In the genomic region with DNA sequence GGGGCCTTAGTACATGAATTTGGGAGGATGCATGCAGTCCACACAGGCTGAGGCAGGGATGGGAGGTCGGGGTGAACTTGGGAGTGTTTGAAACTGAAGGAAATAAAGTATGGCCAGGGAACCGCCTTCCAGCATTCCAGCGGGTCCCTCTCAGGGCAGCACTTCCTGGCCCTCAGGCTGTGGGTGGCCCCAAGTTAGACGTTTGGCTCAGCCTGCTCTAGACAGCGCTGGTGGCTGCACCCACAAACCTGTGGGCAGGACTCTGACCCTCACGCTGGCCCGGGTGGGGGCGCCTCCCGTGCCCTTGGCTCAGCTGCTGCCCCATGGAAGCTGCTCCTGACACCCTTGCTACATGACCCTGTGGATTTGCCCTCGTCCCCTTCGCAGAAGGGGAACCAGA, we compare ENCODE assay signal across 18 cellular contexts.
DNase-seq lines count a peak whose midpoint lies in the region; ATAC-seq and TF ChIP-seq lines count a peak whose summit lies in the region.
"Had no signal": no experiment of that assay in that cellular context is flagged by ENCODE, and none has a peak within 500 bp of the region (broad histone marks: within the 10 kb centered on the region; RNA-seq: fewer than 3 reads in every experiment).

No MANE protein-coding gene starts in this region.

- POLR2A ChIA-PET in PC-9 (lab: Charles Lee; ENCODE audit: unreplicated experiment): no interaction called here

- H3K79me2 ChIP-seq in PC-9 (ENCODE audit: low read depth): no peaks in the 10 kb centered on the region

- no peaks in the 10 kb centered on the region for H3F3A ChIP-seq in PC-9 (ENCODE audit: insufficient read depth, low read depth)

- H2AFZ ChIP-seq in PC-9: no peak overlapping the region
- H2AFZ ChIP-seq: GM23338 had no signal

- H3K27ac ChIP-seq in PC-9: no peak overlapping the region
- no peak overlapping the region for H3K27ac ChIP-seq in upper lobe of right lung
- H3K27ac ChIP-seq: 22Rv1, BLaER1, C4-2B had no signal

- intact Hi-C loops in PC-9 (cut with micrococcal nuclease; ENCODE audit: unreplicated experiment) (no loop called here), upper lobe of right lung (cut with DNase I) (no loop called here)

- H3K4me1 ChIP-seq in PC-9 (replicated peaks; ENCODE audit: insufficient read depth): 0 out of 2 replicates have a peak, but pooled peaks cover 9% of the 10 kb centered on the region
- H3K4me1 ChIP-seq in upper lobe of right lung: no peaks in the 10 kb centered on the region
- H3K4me1 ChIP-seq: BLaER1, Caco-2 had no signal

- CTCF ChIA-PET in PC-9 (lab: Charles Lee): no interaction called here

- no peak for TF ChIP-seq CTCF in PC-9 (conservative IDR thresholded peaks at IDR 0.05)
- no peak for TF ChIP-seq CTCF in upper lobe of right lung (IDR thresholded peaks at IDR 0.05)

- H3K9me3 ChIP-seq in PC-9 (ENCODE audit: insufficient read depth, low read depth) (no peaks in the 10 kb centered on the region), upper lobe of right lung (no peaks in the 10 kb centered on the region)
- H3K9me3 ChIP-seq: BLaER1, Caco-2 had no signal

- peak overlapping the region; percentile 26; the same call in 1 of the 2 replicates for H3K4me2 ChIP-seq in PC-9
- H3K4me2 ChIP-seq: BLaER1, GM23338 had no signal

- ATAC-seq in upper lobe of right lung: peak; percentile 8
- no peak for ATAC-seq in GM19463 (IDR thresholded peaks at IDR 0.05; ENCODE audit: unreplicated experiment)
- ATAC-seq in GM21737 (IDR thresholded peaks at IDR 0.05; ENCODE audit: unreplicated experiment): no peak
- ATAC-seq: CD8-positive, alpha-beta T cell; GM23338; HCT116 had no signal

- DNase-seq in Daoy (ENCODE audit: low read depth) (peak; percentile 24), PC-9 (peak in 1 of 2 experiments; percentile 11), islet precursor cell (peak; percentile 44), upper lobe of right lung (no peak), NCI-H1436 (lab: John Stamatoyannopoulos, UW) (no peak)
- DNase-seq: Caco-2; CD4-positive, CD25-positive, alpha-beta regulatory T cell; CD8-positive, alpha-beta T cell; DMS 273 treated with DMSO at 0.1 percent for 48 hours; DMS79; H9 had no signal

- H3K36me3 ChIP-seq in PC-9 (ENCODE audit: low read depth) (no peaks in the 10 kb centered on the region), upper lobe of right lung (no peaks in the 10 kb centered on the region)
- H3K36me3 ChIP-seq: BLaER1 had no signal

- BruUV-seq in PC-9 (replicated peaks; lab: Mats Ljungman, UMichigan): no TSS peak

- H3K9me2 ChIP-seq in PC-9 (ENCODE audit: insufficient read depth): no peaks in the 10 kb centered on the region

- H3K27me3 ChIP-seq in PC-9 (ENCODE audit: insufficient read depth, low read depth) (peaks cover 91% of the 10 kb centered on the region), upper lobe of right lung (no peaks in the 10 kb centered on the region)
- H3K27me3 ChIP-seq: BLaER1 had no signal

- no peaks in the 10 kb centered on the region for H4K20me1 ChIP-seq in PC-9 (ENCODE audit: insufficient read depth)
- H4K20me1 ChIP-seq: BLaER1 had no signal

- H3K4me3 ChIP-seq in PC-9: no peak overlapping the region
- no peak overlapping the region for H3K4me3 ChIP-seq in upper lobe of right lung
- H3K4me3 ChIP-seq: BLaER1, GM23338 had no signal

Comparison
In these comparisons a context has a peak if more than half of its experiments do, and no peak if none do; other contexts are left out.
1. DNase-seq: peak in Daoy (single experiment) and islet precursor cell (single experiment); none in upper lobe of right lung (single experiment) and NCI-H1436 (single experiment).